2 cellular contexts compared by ENCODE assay signal in genomic region chrX:31713120-31713519, GRCh38.
TF ChIP-seq lines count a peak whose summit lies in the region.

No MANE protein-coding gene starts in this region.

TF ChIP-seq in A549, 52 proteins besides CTCF, POLR2A, EP300 and RAD21:
- TF ChIP-seq CHD2 (IDR thresholded peaks at IDR 0.05; ENCODE audit: low read length, partially characterized antibody) (no peak), JUNB (IDR thresholded peaks at IDR 0.05) (no peak), MAX (IDR thresholded peaks at IDR 0.05) (no peak), HOXB13 (CRISPR knock-in tag; IDR thresholded peaks at IDR 0.05; ENCODE audit: low read depth) (no peak), PHF8 (IDR thresholded peaks at IDR 0.05; ENCODE audit: borderline replicate concordance, low read depth) (no peak), SMC3 (IDR thresholded peaks at IDR 0.05) (no peak), ZFP36 (IDR thresholded peaks at IDR 0.05; ENCODE audit: borderline replicate concordance, partially characterized antibody) (no peak), HOXA7 (CRISPR knock-in tag; IDR thresholded peaks at IDR 0.05) (no peak), CBX2 (IDR thresholded peaks at IDR 0.05; ENCODE audit: borderline replicate concordance, low read depth) (no peak), RNF2 (IDR thresholded peaks at IDR 0.05; ENCODE audit: borderline replicate concordance, low read depth) (no peak), NFE2L2 (conservative IDR thresholded peaks at IDR 0.05; ENCODE audit: low read length) (no peak), ZC3H11A (IDR thresholded peaks at IDR 0.05) (no peak), GATA3 (IDR thresholded peaks at IDR 0.05; ENCODE audit: borderline replicate concordance) (no peak), RFX5 (IDR thresholded peaks at IDR 0.05) (no peak), CBX8 (IDR thresholded peaks at IDR 0.05) (no peak), RCOR1 (IDR thresholded peaks at IDR 0.05; ENCODE audit: low read depth, low read length) (no peak), FOSB (CRISPR knock-in tag; IDR thresholded peaks at IDR 0.05) (no peak)

TF ChIP-seq in endothelial cell of umbilical vein, 7 proteins besides CTCF, POLR2A, EP300 and RAD21:
- TF ChIP-seq EZH2 (IDR thresholded peaks at IDR 0.05; ENCODE audit: borderline replicate concordance, low read depth, low read length, severe bottlenecking) (no peak), MAX (IDR thresholded peaks at IDR 0.05; ENCODE audit: insufficient read depth, insufficient read length) (no peak), JUN (IDR thresholded peaks at IDR 0.05; ENCODE audit: borderline replicate concordance, insufficient read depth, insufficient read length, low read depth) (no peak), POLR2AphosphoS5 (IDR thresholded peaks at IDR 0.05; ENCODE audit: insufficient read depth, low read depth, low read length) (no peak), GATA2 (IDR thresholded peaks at IDR 0.05; ENCODE audit: insufficient read depth, insufficient read length, low read depth, low read length) (no peak), FOS (IDR thresholded peaks at IDR 0.05; ENCODE audit: borderline replicate concordance, insufficient read depth, low read length) (no peak), MYC (IDR thresholded peaks at IDR 0.05; ENCODE audit: low read depth, low read length) (no peak)
